Comparison of ENCODE assay signal across 2 cellular contexts in genomic region chr19:54792814-54793213, GRCh38.
TF ChIP-seq lines count a peak whose summit lies in the region.

No MANE protein-coding gene starts in this region.

TF ChIP-seq in liver, 16 proteins besides CTCF, POLR2A, EP300 and RAD21:
- TF ChIP-seq HNF4A (conservative IDR thresholded peaks at IDR 0.05) = no peak
- TF ChIP-seq, protein P1, sequence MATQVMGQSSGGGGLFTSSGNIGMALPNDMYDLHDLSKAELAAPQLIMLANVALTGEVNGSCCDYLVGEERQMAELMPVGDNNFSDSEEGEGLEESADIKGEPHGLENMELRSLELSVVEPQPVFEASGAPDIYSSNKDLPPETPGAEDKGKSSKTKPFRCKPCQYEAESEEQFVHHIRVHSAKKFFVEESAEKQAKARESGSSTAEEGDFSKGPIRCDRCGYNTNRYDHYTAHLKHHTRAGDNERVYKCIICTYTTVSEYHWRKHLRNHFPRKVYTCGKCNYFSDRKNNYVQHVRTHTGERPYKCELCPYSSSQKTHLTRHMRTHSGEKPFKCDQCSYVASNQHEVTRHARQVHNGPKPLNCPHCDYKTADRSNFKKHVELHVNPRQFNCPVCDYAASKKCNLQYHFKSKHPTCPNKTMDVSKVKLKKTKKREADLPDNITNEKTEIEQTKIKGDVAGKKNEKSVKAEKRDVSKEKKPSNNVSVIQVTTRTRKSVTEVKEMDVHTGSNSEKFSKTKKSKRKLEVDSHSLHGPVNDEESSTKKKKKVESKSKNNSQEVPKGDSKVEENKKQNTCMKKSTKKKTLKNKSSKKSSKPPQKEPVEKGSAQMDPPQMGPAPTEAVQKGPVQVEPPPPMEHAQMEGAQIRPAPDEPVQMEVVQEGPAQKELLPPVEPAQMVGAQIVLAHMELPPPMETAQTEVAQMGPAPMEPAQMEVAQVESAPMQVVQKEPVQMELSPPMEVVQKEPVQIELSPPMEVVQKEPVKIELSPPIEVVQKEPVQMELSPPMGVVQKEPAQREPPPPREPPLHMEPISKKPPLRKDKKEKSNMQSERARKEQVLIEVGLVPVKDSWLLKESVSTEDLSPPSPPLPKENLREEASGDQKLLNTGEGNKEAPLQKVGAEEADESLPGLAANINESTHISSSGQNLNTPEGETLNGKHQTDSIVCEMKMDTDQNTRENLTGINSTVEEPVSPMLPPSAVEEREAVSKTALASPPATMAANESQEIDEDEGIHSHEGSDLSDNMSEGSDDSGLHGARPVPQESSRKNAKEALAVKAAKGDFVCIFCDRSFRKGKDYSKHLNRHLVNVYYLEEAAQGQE (IDR thresholded peaks at IDR 0.05) = no peak
- peak; percentile 48 for TF ChIP-seq NR2F2 (IDR thresholded peaks at IDR 0.05)
- peak; percentile 16 for TF ChIP-seq YY1 (IDR thresholded peaks at IDR 0.05)

TF ChIP-seq in HepG2, 621 proteins besides CTCF, POLR2A, EP300 and RAD21:
- TF ChIP-seq ZNF282 (IDR thresholded peaks at IDR 0.05; ENCODE audit: partially characterized antibody) (no peak), ZNF276 (CRISPR knock-in tag; IDR thresholded peaks at IDR 0.05; ENCODE audit: low read depth) (no peak)
